19 cellular contexts compared by ENCODE assay signal in genomic region chr3:74537164-74537563, GRCh38.
DNase-seq lines count a peak whose midpoint lies in the region; ATAC-seq and TF ChIP-seq lines count a peak whose summit lies in the region.
"Had no signal": no experiment of that assay in that cellular context is flagged by ENCODE, and none has a peak within 500 bp of the region (broad histone marks: within the 10 kb centered on the region; RNA-seq: fewer than 3 reads in every experiment).

No MANE protein-coding gene starts in this region.

- in situ Hi-C loops in mammary epithelial cell (cut with MboI; ENCODE audit: low sequenced_read_pairs in 2 of 2) = no loop called here

- H3K4me3 ChIP-seq in mammary epithelial cell (replicated peaks in 1 of 3; ENCODE audit: insufficient read depth in 1 of 3, low read depth in 2 of 3, low read length in 3 of 3) = no peak overlapping the region
- H3K4me3 ChIP-seq in aorta (ENCODE audit: low read length in 2 of 2) = no peak overlapping the region
- H3K4me3 ChIP-seq: GM23338 had no signal

- peak; percentile 68 for ATAC-seq in aorta (ENCODE audit: low FRiP score)
- no peak for ATAC-seq in activated T-cell treated with anti-CD3 and anti-CD28 coated beads, Interleukin-2, amount 50 U/mL, for 4 hours
- ATAC-seq: GM23338 had no signal

- H3K79me2 ChIP-seq in mammary epithelial cell (ENCODE audit: insufficient read depth, low read length) = peaks cover 75% of the 10 kb centered on the region

- H3K9me3 ChIP-seq in mammary epithelial cell (replicated peaks; ENCODE audit: insufficient read depth, low read length) (no peaks in the 10 kb centered on the region), aorta (ENCODE audit: control insufficient read depth, low read length) (no peaks in the 10 kb centered on the region)

- intact Hi-C loops in MCF 10A (cut with micrococcal nuclease) = loop anchor here (10.0 kb wide), 1 partner anchor 78 kb away; the partner anchor contains the start of gene CNTN3
- intact Hi-C loops in mammary epithelial cell (cut with micrococcal nuclease) = no loop called here
- intact Hi-C loops in aorta (cut with DNase I) = loop anchor here in 1 of 2 donors (10.0 kb wide), 1 partner anchor 78 kb away; the partner anchor contains the start of gene CNTN3

- H3K27ac ChIP-seq in mammary epithelial cell (ENCODE audit: insufficient read depth, low read depth, low read length) = no peak overlapping the region
- H3K27ac ChIP-seq in aorta (ENCODE audit: low read depth in 1 of 2, low read length in 2 of 2) = peak overlapping the region; percentile 67 to 88

- POLR2A ChIA-PET in MCF 10A (lab: Yijun Ruan, JAX) = no interaction called here

- no peak overlapping the region for H3K9ac ChIP-seq in mammary epithelial cell (ENCODE audit: insufficient read depth, low read length)

- no peak overlapping the region for H2AFZ ChIP-seq in mammary epithelial cell (ENCODE audit: low read depth, low read length)
- H2AFZ ChIP-seq: GM23338 had no signal

- H3K36me3 Mint-ChIP-seq in MCF 10A (ENCODE audit: insufficient read depth, unreplicated experiment) = peaks cover 4% of the 10 kb centered on the region
- no peaks in the 10 kb centered on the region for H3K36me3 Mint-ChIP-seq in activated T-cell treated with anti-CD3 and anti-CD28 coated beads, Interleukin-2, amount 50 U/mL, for 4 hours (ENCODE audit: insufficient read depth)
- H3K36me3 Mint-ChIP-seq: CD4-positive, CD25-positive, alpha-beta regulatory T cell had no signal

- dilution Hi-C loops in mammary epithelial cell (cut with HindIII; ENCODE audit: low sequenced_read_pairs) = no loop called here

- peak; percentile 5 for DNase-seq in MCF 10A (ENCODE audit: unreplicated experiment)
- no peak for DNase-seq in mammary epithelial cell
- peak; percentile 28 for DNase-seq in astrocyte of the hippocampus (ENCODE audit: low read depth, low spot score)
- peak; percentile 11 for DNase-seq in hepatic stellate cell (ENCODE audit: low spot score)
- peak in 1 of 2 donors; percentile 76 for DNase-seq in aorta
- no peak for DNase-seq in activated T-cell treated with anti-CD3 and anti-CD28 coated beads, Interleukin-2, amount 50 U/mL, for 4 hours
- DNase-seq in NCI-H1048 (lab: John Stamatoyannopoulos, UW) = no peak
- DNase-seq in NCI-H345 treated with DMSO at 0.1 percent for 48 hours (lab: John Stamatoyannopoulos, UW; ENCODE audit: unreplicated experiment) = no peak
- DNase-seq: 8988T; activated CD8-positive, alpha-beta memory T cell treated with anti-CD3 and anti-CD28 coated beads for 24 hours; CD4-positive, CD25-positive, alpha-beta regulatory T cell; effector memory CD4-positive, alpha-beta T cell; NCI-H1436 treated with DMSO at 0.1 percent for 48 hours; NCI-H774; stimulated activated CD4-positive, alpha-beta T cell treated with anti-CD3 and anti-CD28 coated beads, Interleukin-2, amount 100 ng/mL, for 48 hours; T1000 had no signal

- H3K4me2 ChIP-seq in mammary epithelial cell (ENCODE audit: insufficient read depth, low read depth, low read length) = no peak overlapping the region
- H3K4me2 ChIP-seq: GM23338 had no signal

- H3K4me1 ChIP-seq in mammary epithelial cell (ENCODE audit: insufficient read depth, low read length) (peaks cover 62% of the 10 kb centered on the region), aorta (ENCODE audit: control insufficient read depth in 1 of 2, insufficient read depth in 2 of 2, low read length in 2 of 2) (peaks cover 9 to 18% of the 10 kb centered on the region in 2 donors)

- H3K4me3 Mint-ChIP-seq in MCF 10A (ENCODE audit: unreplicated experiment) = no peak overlapping the region
- H3K4me3 Mint-ChIP-seq in activated T-cell treated with anti-CD3 and anti-CD28 coated beads, Interleukin-2, amount 50 U/mL, for 4 hours = no peak overlapping the region
- H3K4me3 Mint-ChIP-seq: activated T-helper 1 cell treated with anti-CD3 and anti-CD28 coated beads, Interleukin-12 subunit alpha, Interleukin-12 subunit beta, Interleukin-2, Interleukin-4 antibody, amounts not matched to agents 30 ng/mL and 10 ng/mL and 1 ng/mL, durations not matched to agents 14 hours and 24 hours and 36 hours; CD4-positive, CD25-positive, alpha-beta regulatory T cell; central memory CD8-positive, alpha-beta T cell; GM23338 had no signal

- H3K27me3 ChIP-seq in mammary epithelial cell (ENCODE audit: insufficient read depth, low read length) (no peaks in the 10 kb centered on the region), aorta (ENCODE audit: control insufficient read depth in 1 of 2, insufficient read depth in 2 of 2, low read length in 1 of 2) (no peaks in the 10 kb centered on the region)

- TF ChIP-seq CTCF in MCF 10A (IDR thresholded peaks at IDR 0.05; ENCODE audit: unreplicated experiment) = no peak
- no peak for TF ChIP-seq CTCF in mammary epithelial cell (conservative IDR thresholded peaks at IDR 0.05 in 1 of 2, IDR thresholded peaks at IDR 0.05 in 1 of 2; ENCODE audit: extremely low read depth in 1 of 2, insufficient read depth in 1 of 2, low read depth in 1 of 2, low read length in 2 of 2)

- H3K9me3 Mint-ChIP-seq in MCF 10A (ENCODE audit: unreplicated experiment) = no peaks in the 10 kb centered on the region
- H3K9me3 Mint-ChIP-seq in activated T-cell treated with anti-CD3 and anti-CD28 coated beads, Interleukin-2, amount 50 U/mL, for 4 hours = peaks cover 18% of the 10 kb centered on the region
- H3K9me3 Mint-ChIP-seq: GM23338 had no signal

- WGBS in mammary epithelial cell (ENCODE audit: low coverage, missing lambda C conversion rate) = 61% methylated on average over 4 of the region's 4 CpGs
- 8 to 11% methylated on average over 4 of the region's 4 CpGs for WGBS in aorta, 2 donors

- CTCF ChIA-PET in MCF 10A (lab: Yijun Ruan, JAX) (no interaction called here), mammary epithelial cell (lab: Charles Lee; ENCODE audit: low non-redundant PET) (no interaction called here)

- H3K4me1 Mint-ChIP-seq in MCF 10A (ENCODE audit: insufficient read depth, unreplicated experiment) = peaks cover 14% of the 10 kb centered on the region
- no peaks in the 10 kb centered on the region for H3K4me1 Mint-ChIP-seq in activated T-cell treated with anti-CD3 and anti-CD28 coated beads, Interleukin-2, amount 50 U/mL, for 4 hours (ENCODE audit: low read depth)
- H3K4me1 Mint-ChIP-seq: CD4-positive, CD25-positive, alpha-beta regulatory T cell; central memory CD8-positive, alpha-beta T cell had no signal

- no peaks in the 10 kb centered on the region for H3K36me3 ChIP-seq in mammary epithelial cell (ENCODE audit: insufficient read depth, low read length)
- H3K36me3 ChIP-seq in aorta (ENCODE audit: control insufficient read depth in 1 of 2, insufficient read depth in 2 of 2, low read length in 1 of 2) = no peaks in the 10 kb centered on the region

- no TSS peak for BruUV-seq in MCF 10A (replicated peaks; lab: Mats Ljungman, UMichigan)
- no TSS peak for BruUV-seq in mammary epithelial cell (replicated peaks; lab: Mats Ljungman, UMichigan)

- H3K27ac Mint-ChIP-seq in MCF 10A (ENCODE audit: low read depth, unreplicated experiment) = no peak overlapping the region
- H3K27ac Mint-ChIP-seq: activated T-helper 1 cell treated with anti-CD3 and anti-CD28 coated beads, Interleukin-12 subunit alpha, Interleukin-12 subunit beta, Interleukin-2, Interleukin-4 antibody, amounts not matched to agents 30 ng/mL and 10 ng/mL and 1 ng/mL, durations not matched to agents 14 hours and 24 hours and 36 hours; CD4-positive, CD25-positive, alpha-beta regulatory T cell; GM23338 had no signal

- no peaks in the 10 kb centered on the region for H3K27me3 Mint-ChIP-seq in MCF 10A (ENCODE audit: insufficient read depth, unreplicated experiment)
- no peaks in the 10 kb centered on the region for H3K27me3 Mint-ChIP-seq in activated T-cell treated with anti-CD3 and anti-CD28 coated beads, Interleukin-2, amount 50 U/mL, for 4 hours (ENCODE audit: low read depth)
- H3K27me3 Mint-ChIP-seq: CD4-positive, CD25-positive, alpha-beta regulatory T cell; central memory CD8-positive, alpha-beta T cell had no signal

- no peaks in the 10 kb centered on the region for H4K20me1 ChIP-seq in mammary epithelial cell (ENCODE audit: insufficient read depth, low read length)

Comparison
In these comparisons a context has a peak if more than half of its experiments do, and no peak if none do; other contexts are left out.
1. DNase-seq: peak in MCF 10A (single experiment), astrocyte of the hippocampus (single experiment) and hepatic stellate cell (single experiment); none in mammary epithelial cell (single experiment), activated T-cell treated with anti-CD3 and anti-CD28 coated beads, Interleukin-2, amount 50 U/mL, for 4 hours (single experiment), NCI-H1048 (single experiment) and NCI-H345 treated with DMSO at 0.1 percent for 48 hours (single experiment).